In the genomic region with DNA sequence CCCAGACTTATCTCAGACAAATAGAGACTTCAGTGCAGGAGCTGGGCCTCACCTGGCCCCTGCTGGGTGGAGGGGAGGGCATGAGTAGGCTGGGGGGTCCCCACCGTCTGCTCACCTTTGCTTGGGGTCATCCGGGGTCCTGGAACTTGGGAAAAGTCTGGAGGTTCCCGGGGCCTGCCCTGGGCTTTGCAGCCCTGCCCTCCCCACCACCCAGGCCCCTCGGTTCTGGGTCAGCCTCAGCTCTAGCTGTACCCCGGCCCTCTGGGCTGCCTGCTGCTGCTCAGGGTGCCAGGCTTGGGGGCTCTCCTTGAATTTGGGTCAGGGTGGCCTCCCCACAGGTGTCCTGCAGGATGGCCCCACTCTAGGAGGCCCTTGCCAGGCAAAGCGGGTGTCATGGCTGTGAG, we compare ENCODE assay signal across 28 cellular contexts. TPM values are rescaled to one million over a fixed set of nuclear protein-coding genes. Genes with fewer than 3 reads are reported as not detected.
"Had no signal": no experiment of that assay in that cellular context is flagged by ENCODE, and none has a peak within 500 bp of the region (broad histone marks: within the 10 kb centered on the region; RNA-seq: fewer than 3 reads in every experiment).

No MANE protein-coding gene starts in this region.

- H3K27me3 ChIP-seq: breast epithelium, heart left ventricle, testis, upper lobe of left lung had no signal

- DNase-seq: activated CD4-positive, alpha-beta T cell treated with anti-CD3 and anti-CD28 coated beads, Interleukin-2, amount 10 ng/mL, durations not matched to agents 24 days and 14 days; activated CD4-positive, CD25-positive, alpha-beta regulatory T cell treated with anti-CD3 and anti-CD28 coated beads, Interleukin-2, amount 50 U/mL, for 72 hours; activated CD8-positive, alpha-beta T cell treated with anti-CD3 and anti-CD28 coated beads for 36 hours; activated naive CD4-positive, alpha-beta T cell; activated T-cell treated with anti-CD3 and anti-CD28 coated beads, Interleukin-2, amount 50 U/mL, for 4 hours; central memory CD4-positive, alpha-beta T cell; foreskin fibroblast; hypothalamus; immature natural killer cell; lower lobe of right lung; mesenchymal stem cell; natural killer cell; stimulated activated CD4-positive, alpha-beta T cell treated with anti-CD3 and anti-CD28 coated beads, Interleukin-15, amount 100 ng/mL, for 24 hours; stimulated activated CD4-positive, alpha-beta T cell treated with anti-CD3 and anti-CD28 coated beads, Interleukin-2, amount 100 ng/mL, for 24 hours; stimulated activated naive CD4-positive, alpha-beta T cell; testis had no signal

- H3K4me3 ChIP-seq: breast epithelium, heart left ventricle, lower lobe of right lung, neural progenitor cell, smooth muscle cell, testis, upper lobe of left lung had no signal

- H3K36me3 ChIP-seq: breast epithelium, heart left ventricle, lower lobe of right lung, neural progenitor cell, upper lobe of left lung had no signal

- H2AFZ ChIP-seq: neural progenitor cell had no signal

- H3K27ac ChIP-seq: breast epithelium, heart left ventricle, lower lobe of right lung, neural progenitor cell, testis had no signal

- H3K9me3 ChIP-seq: breast epithelium, heart left ventricle, lower lobe of right lung, testis, upper lobe of left lung had no signal

- H3K4me2 ChIP-seq: neural progenitor cell, smooth muscle cell had no signal

- ATAC-seq: activated CD8-positive, alpha-beta T cell treated with anti-CD3 and anti-CD28 coated beads for 36 hours; activated naive CD4-positive, alpha-beta T cell treated with anti-CD3 and anti-CD28 coated beads, Interleukin-2, amount 50 U/mL, for 72 hours; activated T-cell treated with anti-CD3 and anti-CD28 coated beads, Interleukin-2, amount 50 U/mL, for 4 hours; esophagus mucosa; heart left ventricle; lower lobe of right lung; natural killer cell; SK-N-SH treated with all-trans-retinoic acid at 6 μM for 48 hours; T-helper 17 cell had no signal

RNA-seq across cellular contexts. Expression of a gene that starts 2.4 kb away (rescaled TPM):
- total RNA-seq: posterior vena cava had no signal

RNA-seq across cellular contexts. Expression of a gene that starts 6.4 kb away (rescaled TPM):
- total RNA-seq: activated CD4-positive, alpha-beta T cell treated with anti-CD3 and anti-CD28 coated beads, Interleukin-2, amount 10 ng/mL, durations not matched to agents 24 days and 14 days; lower lobe of right lung; mononuclear cell; omental fat pad had no signal
